In the genomic region with DNA sequence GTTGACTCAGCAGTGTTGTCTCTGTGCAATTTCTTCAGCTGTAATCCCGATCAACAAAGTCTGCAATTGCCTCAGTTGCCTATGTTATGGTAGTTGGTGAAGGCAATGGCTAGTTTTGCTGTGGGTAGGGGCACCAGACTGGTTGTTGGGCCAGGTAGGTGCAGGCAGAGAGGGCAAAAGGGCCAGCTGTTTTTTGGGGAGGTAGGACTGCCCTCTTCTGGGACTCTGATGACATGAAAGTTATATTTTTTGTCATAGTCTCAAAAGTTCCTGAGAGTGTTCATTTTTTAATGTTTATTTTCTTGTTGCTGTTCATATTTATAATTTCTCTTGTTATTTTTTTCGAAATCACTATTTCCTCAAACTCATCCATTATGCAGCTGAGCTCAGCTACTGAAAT, we compare ENCODE assay signal across 26 cellular contexts. TPM values are rescaled to one million over a fixed set of nuclear protein-coding genes. Genes with fewer than 3 reads are reported as not detected.
"Had no signal": no experiment of that assay in that cellular context is flagged by ENCODE, and none has a peak within 500 bp of the region (broad histone marks: within the 10 kb centered on the region; RNA-seq: fewer than 3 reads in every experiment).

No MANE protein-coding gene starts in this region.

- H3K36me3 ChIP-seq: adrenal gland, esophagus muscularis mucosa, heart left ventricle, pancreas, prostate gland, thoracic aorta, vagina had no signal

- H3K4me1 ChIP-seq: adrenal gland, esophagus muscularis mucosa, foreskin keratinocyte, heart left ventricle, pancreas, prostate gland, vagina had no signal

- H3K9me3 ChIP-seq: adrenal gland, pancreas, prostate gland, thoracic aorta, vagina had no signal

- H3K4me3 ChIP-seq: adrenal gland, esophagus muscularis mucosa, heart left ventricle, pancreas, prostate gland, skin epidermis, thoracic aorta, vagina had no signal

- DNase-seq: activated B cell treated with CpG ODN at 0.5 μM for 24 hours; activated CD4-positive, alpha-beta T cell treated with anti-CD3 and anti-CD28 coated beads for 36 hours; activated CD4-positive, alpha-beta T cell treated with anti-CD3 and anti-CD28 coated beads, Interleukin-2, amount 50 U/mL, for 4 hours; activated CD8-positive, alpha-beta memory T cell treated with anti-CD3 and anti-CD28 coated beads for 24 hours; activated effector memory CD4-positive, alpha-beta T cell treated with anti-CD3 and anti-CD28 coated beads, Interleukin-2, amount 50 U/mL, for 16 hours; activated naive CD4-positive, alpha-beta T cell treated with anti-CD3 and anti-CD28 coated beads for 36 hours; activated naive CD8-positive, alpha-beta T cell treated with anti-CD3 and anti-CD28 coated beads for 36 hours; adrenal gland; central memory CD4-positive, alpha-beta T cell; foreskin keratinocyte; heart left ventricle; hypothalamus; midbrain; naive thymus-derived CD4-positive, alpha-beta T cell; nucleus accumbens; pancreas; retina; stimulated activated CD4-positive, alpha-beta T cell treated with anti-CD3 and anti-CD28 coated beads, Interleukin-12 subunit alpha, Interleukin-12 subunit beta, amount 100 ng/mL, for 4 hours; stimulated activated CD4-positive, alpha-beta T cell treated with anti-CD3 and anti-CD28 coated beads, Interleukin-4, amount 100 ng/mL, for 24 hours; T-helper 2 cell had no signal

- H3K27me3 ChIP-seq: adrenal gland, esophagus muscularis mucosa, foreskin keratinocyte, heart left ventricle, pancreas, vagina had no signal

- H3K27ac ChIP-seq: adrenal gland, esophagus muscularis mucosa, foreskin keratinocyte, heart left ventricle, pancreas, prostate gland, skin epidermis, thoracic aorta, vagina had no signal

RNA-seq across cellular contexts. Expression of a gene that starts 25.1 kb away (rescaled TPM):
- total RNA-seq: activated B cell treated with CpG ODN at 0.5 μM for 24 hours; activated naive CD4-positive, alpha-beta T cell treated with anti-CD3 and anti-CD28 coated beads for 36 hours; activated naive CD8-positive, alpha-beta T cell treated with anti-CD3 and anti-CD28 coated beads for 36 hours; activated T-helper 1 cell treated with anti-CD3 and anti-CD28 coated beads, Interleukin-12 subunit alpha, Interleukin-12 subunit beta, Interleukin-2, Interleukin-4 antibody, amounts not matched to agents 30 ng/mL and 10 ng/mL and 1 ng/mL, durations not matched to agents 14 hours and 24 hours and 36 hours; foreskin keratinocyte; naive thymus-derived CD4-positive, alpha-beta T cell; vagina had no signal
